In the genomic region with DNA sequence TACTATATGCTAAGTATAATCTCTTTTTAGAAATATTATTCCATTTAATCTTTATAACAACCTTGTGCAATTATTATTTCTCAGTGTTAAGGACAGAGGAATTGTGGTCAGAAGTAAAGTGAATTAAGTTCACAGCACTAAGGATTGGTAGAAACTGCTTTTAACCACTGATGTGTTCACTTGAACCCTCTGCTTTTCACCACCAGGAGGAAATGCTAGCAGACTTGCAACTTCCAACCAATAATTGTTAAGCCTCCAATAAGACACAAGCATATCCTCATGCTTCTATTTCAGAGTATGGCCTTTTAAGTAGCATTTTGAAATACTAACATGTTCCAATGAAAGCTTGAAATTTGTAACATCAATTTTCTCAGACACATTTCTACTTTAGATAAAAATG, we compare ENCODE assay signal across 1 cellular context.
TF ChIP-seq lines count a peak whose summit lies in the region.

No MANE protein-coding gene starts in this region.

TF ChIP-seq in H1, 55 proteins besides CTCF, POLR2A, EP300 and RAD21 (continued from another document):
- TF ChIP-seq RXRA (IDR thresholded peaks at IDR 0.05; ENCODE audit: insufficient read depth, low read depth, low read length) (no peak), CREB1 (IDR thresholded peaks at IDR 0.05) (no peak), BACH1 (IDR thresholded peaks at IDR 0.05; ENCODE audit: low read length) (no peak), ZNF274 (IDR thresholded peaks at IDR 0.05; ENCODE audit: borderline replicate concordance, extremely low read depth, low read length) (no peak)
- TF ChIP-seq, protein P1, sequence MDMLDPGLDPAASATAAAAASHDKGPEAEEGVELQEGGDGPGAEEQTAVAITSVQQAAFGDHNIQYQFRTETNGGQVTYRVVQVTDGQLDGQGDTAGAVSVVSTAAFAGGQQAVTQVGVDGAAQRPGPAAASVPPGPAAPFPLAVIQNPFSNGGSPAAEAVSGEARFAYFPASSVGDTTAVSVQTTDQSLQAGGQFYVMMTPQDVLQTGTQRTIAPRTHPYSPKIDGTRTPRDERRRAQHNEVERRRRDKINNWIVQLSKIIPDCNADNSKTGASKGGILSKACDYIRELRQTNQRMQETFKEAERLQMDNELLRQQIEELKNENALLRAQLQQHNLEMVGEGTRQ (IDR thresholded peaks at IDR 0.05; ENCODE audit: low read length): no peak
